In genomic region chr1:26529405-26529654, GRCh38 we compare ENCODE assay signal across 8 cellular contexts. TPM values are rescaled to one million over a fixed set of nuclear protein-coding genes. Genes with fewer than 3 reads are reported as not detected.
DNase-seq lines count a peak whose midpoint lies in the region; ATAC-seq lines count a peak whose summit lies in the region.

No MANE protein-coding gene starts in this region.

- peaks cover 7% of the 10 kb centered on the region for H3K27me3 Mint-ChIP-seq in T-helper 17 cell
- peaks cover 14% of the 10 kb centered on the region for H3K27me3 Mint-ChIP-seq in stimulated activated naive CD8-positive, alpha-beta T cell treated with anti-CD3 and anti-CD28 coated beads, Interleukin-15, amount 100 ng/mL, for 72 hours

- no peaks in the 10 kb centered on the region for H3K4me1 ChIP-seq in right cardiac atrium (ENCODE audit: control insufficient read depth, insufficient read depth, low read length)

- intact Hi-C loops in right cardiac atrium (cut with DNase I) = no loop called here

- peak overlapping the region; percentile 91 for H3K4me3 Mint-ChIP-seq in T-helper 17 cell
- H3K4me3 Mint-ChIP-seq in stimulated activated naive CD8-positive, alpha-beta T cell treated with anti-CD3 and anti-CD28 coated beads, Interleukin-15, amount 100 ng/mL, for 72 hours = peak overlapping the region; percentile 97 to 98

- 1% methylated on average over 19 of the region's 19 CpGs for WGBS in right cardiac atrium

- peaks cover 23% of the 10 kb centered on the region for H3K4me1 Mint-ChIP-seq in T-helper 17 cell
- peaks cover 40% of the 10 kb centered on the region for H3K4me1 Mint-ChIP-seq in stimulated activated naive CD8-positive, alpha-beta T cell treated with anti-CD3 and anti-CD28 coated beads, Interleukin-15, amount 100 ng/mL, for 72 hours

- no peaks in the 10 kb centered on the region for H3K27me3 ChIP-seq in right cardiac atrium (ENCODE audit: control insufficient read depth, insufficient read depth)

- H3K9me3 Mint-ChIP-seq in stimulated activated naive CD8-positive, alpha-beta T cell treated with anti-CD3 and anti-CD28 coated beads, Interleukin-15, amount 100 ng/mL, for 72 hours = no peaks in the 10 kb centered on the region

- peak overlapping the region; percentile 53 for H3K27ac Mint-ChIP-seq in T-helper 17 cell
- H3K27ac Mint-ChIP-seq in stimulated activated naive CD8-positive, alpha-beta T cell treated with anti-CD3 and anti-CD28 coated beads, Interleukin-15, amount 100 ng/mL, for 72 hours = peak overlapping the region; percentile 97 to 98

- peak overlapping the region; percentile 71 for H3K4me3 ChIP-seq in right cardiac atrium (ENCODE audit: low read length)

- H3K9me3 ChIP-seq in T-helper 17 cell (ENCODE audit: control insufficient read depth, low read length, poor library complexity, severe bottlenecking) = no peaks in the 10 kb centered on the region
- no peaks in the 10 kb centered on the region for H3K9me3 ChIP-seq in right cardiac atrium (ENCODE audit: control insufficient read depth, low read length)

- ATAC-seq in T-helper 17 cell (no peak), right cardiac atrium (no peak)
- ATAC-seq in stimulated activated naive CD8-positive, alpha-beta T cell treated with anti-CD3 and anti-CD28 coated beads, Interleukin-15, amount 100 ng/mL, for 72 hours = peak; percentile 71

- H3K36me3 Mint-ChIP-seq in T-helper 17 cell (ENCODE audit: low read depth) = no peaks in the 10 kb centered on the region

- peak; percentile 68 for DNase-seq in NCI-H510A treated with DMSO at 0.1 percent for 48 hours (lab: John Stamatoyannopoulos, UW)
- DNase-seq in NCI-H510A (lab: John Stamatoyannopoulos, UW) = no peak
- no peak for DNase-seq in T-helper 17 cell
- DNase-seq in right cardiac atrium = no peak
- no peak for DNase-seq in stimulated activated naive CD8-positive, alpha-beta T cell treated with anti-CD3 and anti-CD28 coated beads, Interleukin-15, amount 100 ng/mL, for 72 hours
- no peak for DNase-seq in glomerular visceral epithelial cell (ENCODE audit: extremely low spot score)
- DNase-seq in NCI-H2107 (lab: John Stamatoyannopoulos, UW) = no peak
- no peak for DNase-seq in MV-4-11 (lab: John Stamatoyannopoulos, UW)

- no peak overlapping the region for H3K27ac ChIP-seq in right cardiac atrium (ENCODE audit: low read length)

RNA-seq across cellular contexts. Expression of gene RPS6KA1, which starts 0.2 kb away (rescaled TPM):
- total RNA-seq in T-helper 17 cell = 10 to 100 TPM; 76.3 to 98.0 TPM
- total RNA-seq in right cardiac atrium = 1 to 10 TPM; 2.7 to 7.0 (median 5.6) TPM
- 2.0 TPM for polyA plus RNA-seq in right cardiac atrium

RNA-seq across cellular contexts. Expression of gene HMGN2, which starts 57.1 kb away (rescaled TPM):
- total RNA-seq in T-helper 17 cell = 100 to 1,000 TPM; 271 to 276 TPM
- 100 to 1,000 TPM; 125 to 176 (median 136) TPM for total RNA-seq in right cardiac atrium
- polyA plus RNA-seq in right cardiac atrium = 152 TPM

Comparison
In these comparisons a context has a peak if more than half of its experiments do, and no peak if none do; other contexts are left out.
1. RNA of gene RPS6KA1, which starts 0.2 kb away (total RNA-seq): 76.3 to 98.0 TPM in T-helper 17 cell; 2.7 to 7.0 TPM in right cardiac atrium; every median in the first group is over 4 times any median in the second.